Comparison of ENCODE assay signal across 14 cellular contexts in the genomic region with DNA sequence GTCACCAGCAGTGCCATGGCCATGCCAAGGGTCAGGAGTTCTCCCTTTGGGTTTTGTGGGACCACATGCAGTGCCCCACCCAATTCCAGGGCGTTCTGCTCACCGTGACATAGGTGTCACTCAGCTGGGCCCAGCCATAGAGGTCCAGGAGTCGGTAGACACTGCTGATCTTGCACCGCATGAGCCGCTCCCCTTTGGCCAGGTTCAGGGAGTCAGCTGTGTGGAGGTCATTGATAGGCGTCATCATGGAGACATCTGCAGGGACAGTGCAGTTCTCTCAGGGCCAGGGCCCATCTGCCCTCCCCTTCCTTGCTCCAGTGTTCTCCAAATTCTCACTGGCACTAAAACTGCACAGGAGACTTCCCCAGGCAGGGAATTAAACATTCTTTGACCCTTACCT.
DNase-seq lines count a peak whose midpoint lies in the region; ATAC-seq, FAIRE-seq and TF ChIP-seq lines count a peak whose summit lies in the region.
"Had no signal": no experiment of that assay in that cellular context is flagged by ENCODE, and none has a peak within 500 bp of the region (broad histone marks: within the 10 kb centered on the region; RNA-seq: fewer than 3 reads in every experiment).

No MANE protein-coding gene starts in this region.

- H3K27ac Mint-ChIP-seq in CD14-positive monocyte, result no peak overlapping the region
- H3K27ac Mint-ChIP-seq: CD8-positive, alpha-beta memory T cell had no signal

- no peak for FAIRE-seq in HTR-8/SVneo (lab: Jason Lieb, UNC)
- FAIRE-seq: GM18507 had no signal

- H3K27me3 Mint-ChIP-seq in CD14-positive monocyte (ENCODE audit: low read depth in 3 of 3), result peaks cover 1 to 7% (median 6%) of the 10 kb centered on the region in 3 donors

- no peak for ATAC-seq in activated CD4-positive, CD25-positive, alpha-beta regulatory T cell treated with anti-CD3 and anti-CD28 coated beads, Interleukin-2, amount 50 U/mL, for 24 hours
- ATAC-seq in upper lobe of right lung, result no peak
- ATAC-seq: HCT116 had no signal

- H3K36me3 Mint-ChIP-seq in CD14-positive monocyte, result no peaks in the 10 kb centered on the region
- H3K36me3 Mint-ChIP-seq: CD8-positive, alpha-beta memory T cell had no signal

- no peaks in the 10 kb centered on the region for H3K9me3 Mint-ChIP-seq in CD14-positive monocyte
- H3K9me3 Mint-ChIP-seq: CD8-positive, alpha-beta memory T cell had no signal

- peak; percentile 4 for DNase-seq in activated CD4-positive, CD25-positive, alpha-beta regulatory T cell treated with anti-CD3 and anti-CD28 coated beads, Interleukin-2, amount 50 U/mL, for 72 hours
- DNase-seq in CD14-positive monocyte (ENCODE audit: low spot score) (peak; percentile 34), ecto neural progenitor cell (ENCODE audit: low spot score) (peak; percentile 23), posterior vena cava (ENCODE audit: low spot score) (peak; percentile 38), GF-D8 (lab: John Stamatoyannopoulos, UW) (no peak), upper lobe of right lung (no peak), HTR-8/SVneo (ENCODE audit: insufficient read length, low spot score) (no peak)
- DNase-seq: Caco-2; CD8-positive, alpha-beta memory T cell; DMS53 had no signal

- intact Hi-C loops in CD14-positive monocyte (cut with micrococcal nuclease) (no loop called here), posterior vena cava (cut with DNase I) (no loop called here), upper lobe of right lung (cut with DNase I) (no loop called here)

- no peaks in the 10 kb centered on the region for H3K4me1 ChIP-seq in upper lobe of right lung
- H3K4me1 ChIP-seq: Caco-2 had no signal

- no peak overlapping the region for H3K4me3 ChIP-seq in upper lobe of right lung

- H3K27ac ChIP-seq in upper lobe of right lung, result no peak overlapping the region
- H3K27ac ChIP-seq: 22Rv1 had no signal

- no peaks in the 10 kb centered on the region for H3K9me3 ChIP-seq in upper lobe of right lung
- H3K9me3 ChIP-seq: Caco-2 had no signal

- TF ChIP-seq CTCF in CD14-positive monocyte (IDR thresholded peaks at IDR 0.05) (no peak), upper lobe of right lung (IDR thresholded peaks at IDR 0.05) (no peak)

- no peaks in the 10 kb centered on the region for H3K4me1 Mint-ChIP-seq in CD14-positive monocyte
- H3K4me1 Mint-ChIP-seq: CD8-positive, alpha-beta memory T cell had no signal

- H3K4me3 Mint-ChIP-seq in CD14-positive monocyte, result no peak overlapping the region
- H3K4me3 Mint-ChIP-seq: CD8-positive, alpha-beta memory T cell had no signal

- no peaks in the 10 kb centered on the region for H3K36me3 ChIP-seq in upper lobe of right lung

- H3K27me3 ChIP-seq in upper lobe of right lung, result no peaks in the 10 kb centered on the region

Comparison
In these comparisons a context has a peak if more than half of its experiments do, and no peak if none do; other contexts are left out.
1. DNase-seq: peak in activated CD4-positive, CD25-positive, alpha-beta regulatory T cell treated with anti-CD3 and anti-CD28 coated beads, Interleukin-2, amount 50 U/mL, for 72 hours (single experiment), CD14-positive monocyte (single experiment), ecto neural progenitor cell (single experiment) and posterior vena cava (single experiment); none in GF-D8 (single experiment), upper lobe of right lung (single experiment) and HTR-8/SVneo (single experiment).